In the genomic region with DNA sequence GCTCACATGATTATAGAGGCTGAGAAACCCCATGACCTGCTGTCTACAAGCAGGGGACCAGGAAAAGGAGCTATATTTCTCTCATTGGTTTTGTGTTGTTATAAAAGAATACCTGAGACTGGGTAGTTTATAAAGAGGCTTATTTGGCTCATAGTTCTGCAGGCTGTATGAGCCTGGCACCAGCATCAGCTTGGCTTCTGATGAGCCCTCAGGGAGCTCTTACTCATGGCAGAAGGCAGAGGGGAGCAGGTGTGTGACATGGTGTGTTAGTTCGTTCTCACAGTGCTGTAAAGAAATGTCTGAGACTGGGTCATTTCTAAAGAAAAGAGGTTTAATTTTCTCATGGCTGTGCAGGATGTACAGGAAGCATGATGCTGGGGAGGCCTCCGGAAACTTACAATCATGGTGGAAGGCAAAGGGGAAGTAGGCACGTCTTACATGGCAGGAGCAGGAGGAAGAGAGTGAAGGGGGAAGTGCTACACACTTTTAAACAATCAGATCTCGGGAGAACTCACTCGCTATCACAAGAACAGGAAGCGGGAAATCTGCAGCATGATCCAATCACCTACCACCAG, we compare ENCODE assay signal across 24 cellular contexts.
DNase-seq lines count a peak whose midpoint lies in the region; ATAC-seq and TF ChIP-seq lines count a peak whose summit lies in the region.
"Had no signal": no experiment of that assay in that cellular context is flagged by ENCODE, and none has a peak within 500 bp of the region (broad histone marks: within the 10 kb centered on the region; RNA-seq: fewer than 3 reads in every experiment).

No MANE protein-coding gene starts in this region.

- H3K27me3 Mint-ChIP-seq in brain (peaks cover 2% of the 10 kb centered on the region), neural progenitor cell (ENCODE audit: insufficient read depth, low read depth) (peaks cover 13% of the 10 kb centered on the region)

- H3K4me3 ChIP-seq in HL-60 (replicated peaks; ENCODE audit: insufficient read depth, low read length), result no peak overlapping the region
- H3K4me3 ChIP-seq in neural progenitor cell, result no peak overlapping the region
- no peak overlapping the region for H3K4me3 ChIP-seq in adrenal gland
- H3K4me3 ChIP-seq: SK-N-MC, transverse colon had no signal

- H3K27ac ChIP-seq in HL-60 (replicated peaks) (no peak overlapping the region), neural progenitor cell (no peak overlapping the region), adrenal gland (no peak overlapping the region)
- H3K27ac ChIP-seq: RWPE1, SK-N-MC, transverse colon had no signal

- H2AFZ ChIP-seq in neural progenitor cell (replicated peaks), result peak overlapping the region; percentile 40

- peaks cover 33% of the 10 kb centered on the region for H3K4me1 Mint-ChIP-seq in brain
- H3K4me1 Mint-ChIP-seq in neural progenitor cell, result peaks cover 49% of the 10 kb centered on the region
- H3K4me1 Mint-ChIP-seq: activated CD4-positive, alpha-beta T cell treated with anti-CD3 and anti-CD28 coated beads for 36 hours; naive thymus-derived CD8-positive, alpha-beta T cell; T-helper 17 cell had no signal

- H4K20me1 ChIP-seq in neural progenitor cell (ENCODE audit: low read depth), result no peaks in the 10 kb centered on the region

- H3K9me3 ChIP-seq in neural progenitor cell (ENCODE audit: low read depth), result no peaks in the 10 kb centered on the region
- no peaks in the 10 kb centered on the region for H3K9me3 ChIP-seq in adrenal gland (replicated peaks in 1 of 3)
- H3K9me3 ChIP-seq: transverse colon had no signal

- 46 to 62% (median 54%) methylated on average over 6 of the region's 6 CpGs for WGBS in adrenal gland, 4 donors

- H3K9ac ChIP-seq in neural progenitor cell, result no peak overlapping the region

- no peak for TF ChIP-seq POLR2A in adrenal gland (IDR thresholded peaks at IDR 0.05)

- H3K36me3 Mint-ChIP-seq in brain (no peaks in the 10 kb centered on the region), neural progenitor cell (peaks cover 6% of the 10 kb centered on the region)

- intact Hi-C loops in adrenal gland (cut with DNase I), result no loop called here

- H3K27me3 ChIP-seq in HL-60 (ENCODE audit: insufficient read depth, poor library complexity, severe bottlenecking) (no peaks in the 10 kb centered on the region), neural progenitor cell (no peaks in the 10 kb centered on the region), adrenal gland (no peaks in the 10 kb centered on the region)
- H3K27me3 ChIP-seq: transverse colon had no signal

- no peak for ATAC-seq in GM18873 (IDR thresholded peaks at IDR 0.05; ENCODE audit: low FRiP score, unreplicated experiment)
- ATAC-seq: activated CD4-positive, alpha-beta T cell treated with anti-CD3 and anti-CD28 coated beads for 36 hours; naive thymus-derived CD8-positive, alpha-beta T cell; T-helper 17 cell had no signal

- H3K36me3 ChIP-seq in neural progenitor cell (no peaks in the 10 kb centered on the region), adrenal gland (replicated peaks in 1 of 2) (no peaks in the 10 kb centered on the region)
- H3K36me3 ChIP-seq: transverse colon had no signal

- H3K27ac Mint-ChIP-seq in brain (peak overlapping the region in 3 of 5 experiments; percentile 5 to 77 (median 74)), neural progenitor cell (peak overlapping the region; percentile 90)
- H3K27ac Mint-ChIP-seq: activated CD4-positive, alpha-beta T cell treated with anti-CD3 and anti-CD28 coated beads for 36 hours; naive thymus-derived CD8-positive, alpha-beta T cell; T-helper 17 cell had no signal

- H3K4me3 Mint-ChIP-seq in brain (peak overlapping the region in 2 of 5 experiments; percentile 23 to 49), neural progenitor cell (peak overlapping the region; percentile 54)
- H3K4me3 Mint-ChIP-seq: activated CD4-positive, alpha-beta T cell treated with anti-CD3 and anti-CD28 coated beads for 36 hours; naive thymus-derived CD8-positive, alpha-beta T cell; T-helper 17 cell had no signal

- H3K9me3 Mint-ChIP-seq in brain (peaks cover 4 to 24% (median 13%) of the 10 kb centered on the region in 5 experiments), neural progenitor cell (peaks cover 41% of the 10 kb centered on the region)

- H3K79me2 ChIP-seq in neural progenitor cell (ENCODE audit: low read depth), result no peaks in the 10 kb centered on the region

- no peaks in the 10 kb centered on the region for H3F3A ChIP-seq in neural progenitor cell (ENCODE audit: low read depth)

- no peak for TF ChIP-seq CTCF in HL-60 (IDR thresholded peaks at IDR 0.05; ENCODE audit: insufficient read depth, low read length)
- no peak for TF ChIP-seq CTCF in brain (conservative IDR thresholded peaks at IDR 0.05)
- no peak for TF ChIP-seq CTCF in neural progenitor cell (IDR thresholded peaks at IDR 0.05)
- TF ChIP-seq CTCF in adrenal gland (IDR thresholded peaks at IDR 0.05), result no peak

- H3K4me1 ChIP-seq in neural progenitor cell (peaks cover 8% of the 10 kb centered on the region), adrenal gland (replicated peaks in 1 of 2) (no peaks in the 10 kb centered on the region)
- H3K4me1 ChIP-seq: transverse colon had no signal

- peak; percentile 9 for DNase-seq in CD1c-positive myeloid dendritic cell (ENCODE audit: extremely low spot score)
- peak; percentile 3 to 45 for DNase-seq in HL-60 (ENCODE audit: low read depth in 1 of 2, low spot score in 1 of 2)
- no peak for DNase-seq in neural progenitor cell (ENCODE audit: low spot score)
- DNase-seq in adrenal gland, result no peak
- DNase-seq in NCI-H128 (lab: John Stamatoyannopoulos, UW; ENCODE audit: unreplicated experiment), result no peak
- DNase-seq: activated CD4-positive, alpha-beta T cell treated with anti-CD3 and anti-CD28 coated beads for 36 hours; activated CD8-positive, alpha-beta memory T cell treated with anti-CD3 and anti-CD28 coated beads for 24 hours; activated effector memory CD4-positive, alpha-beta T cell treated with anti-CD3 and anti-CD28 coated beads, Interleukin-2, amount 50 U/mL, for 16 hours; activated T-cell treated with anti-CD3 and anti-CD28 coated beads, Interleukin-2, amount 50 U/mL, for 1 hour; C1 segment of cervical spinal cord; DMS79 treated with DMSO at 0.1 percent for 48 hours; kidney; naive thymus-derived CD8-positive, alpha-beta T cell; NCI-H1105; NCI-H2029; NCI-H226; stimulated activated CD4-positive, alpha-beta T cell treated with anti-CD3 and anti-CD28 coated beads, Interleukin-12 subunit alpha, Interleukin-12 subunit beta, amount 100 ng/mL, for 4 hours; stimulated activated CD4-positive, alpha-beta T cell treated with anti-CD3 and anti-CD28 coated beads, Interleukin-4, amount 100 ng/mL, for 1 hour; T-helper 17 cell; transverse colon had no signal

- H3K4me2 ChIP-seq in neural progenitor cell, result no peak overlapping the region

Comparison
In these comparisons a context has a peak if more than half of its experiments do, and no peak if none do; other contexts are left out.
1. DNase-seq: peak in CD1c-positive myeloid dendritic cell (single experiment) and HL-60 (2 of 2); none in neural progenitor cell (single experiment), adrenal gland (0 of 7) and NCI-H128 (single experiment).